ENCODE assay signal across 21 cellular contexts in genomic region chr10:21421794-21422193, GRCh38.
"Had no signal": no experiment of that assay in that cellular context is flagged by ENCODE, and none has a peak within 500 bp of the region (broad histone marks: within the 10 kb centered on the region; RNA-seq: fewer than 3 reads in every experiment).

No MANE protein-coding gene starts in this region.

- H3K4me3 Mint-ChIP-seq: IgD-negative memory B cell had no signal

- DNase-seq: Kasumi-1, MM.1S, NCI-H1092 treated with DMSO at 0.1 percent for 48 hours, NCI-H1436, NCI-H187, NCI-H2029, NCI-H2081 treated with DMSO at 0.1 percent for 48 hours, NCI-H2171, NCI-H226, NCI-H446, NCI-H510A, NCI-H524 treated with DMSO at 0.1 percent for 48 hours, NCI-H69, SHP77, SJCRH30 had no signal

- H3K27ac ChIP-seq: HL-60, KMS-11, RWPE1, SJCRH30 had no signal

- H3K9me3 ChIP-seq: SJCRH30 had no signal

- H3K4me3 ChIP-seq: K562, SJCRH30 had no signal

- H3K27me3 Mint-ChIP-seq: IgD-negative memory B cell had no signal

- H3K4me2 ChIP-seq: KMS-11 had no signal

- ATAC-seq: K562, SK-N-SH treated with all-trans-retinoic acid at 6 μM for 48 hours had no signal

- H3K36me3 Mint-ChIP-seq: IgD-negative memory B cell had no signal

- H3K27me3 ChIP-seq: SJCRH30 had no signal

- H3K4me1 ChIP-seq: SJCRH30 had no signal

- H3K36me3 ChIP-seq: SJCRH30 had no signal

- H3K9ac ChIP-seq: KMS-11 had no signal

- H3K27ac Mint-ChIP-seq: IgD-negative memory B cell had no signal
